Comparison of ENCODE assay signal across 8 cellular contexts in genomic region chr2:177724398-177725287, GRCh38.
DNase-seq lines count a peak whose midpoint lies in the region; ATAC-seq and TF ChIP-seq lines count a peak whose summit lies in the region.

No MANE protein-coding gene starts in this region.

- no peaks in the 10 kb centered on the region for H3K9me3 Mint-ChIP-seq in activated CD8-positive, alpha-beta T cell treated with anti-CD3 and anti-CD28 coated beads, Interleukin-2, amount 10 ng/mL, durations not matched to agents 7 days and 5 days (ENCODE audit: insufficient read depth)
- no peaks in the 10 kb centered on the region for H3K9me3 Mint-ChIP-seq in naive thymus-derived CD4-positive, alpha-beta T cell

- TF ChIP-seq CTCF in esophagus muscularis mucosa (IDR thresholded peaks at IDR 0.05), result peak; percentile 71 to 84 (median 73)
- peak; percentile 46 to 55 for TF ChIP-seq CTCF in tibial artery (IDR thresholded peaks at IDR 0.05)

- DNase-seq in EL (peak; percentile 50), NCI-H345 (lab: John Stamatoyannopoulos, UW) (peak; percentile 49), esophagus muscularis mucosa (ENCODE audit: extremely low spot score) (no peak), tibial artery (peak in 1 of 2 donors; percentile 24)
- peak; percentile 61 for DNase-seq in activated CD8-positive, alpha-beta T cell treated with anti-CD3 and anti-CD28 coated beads, Interleukin-2, amount 10 ng/mL, durations not matched to agents 7 days and 5 days
- peak in 7 of 9 donors; percentile 9 to 37 (median 20) for DNase-seq in naive thymus-derived CD4-positive, alpha-beta T cell

- CTCF ChIA-PET in activated CD8-positive, alpha-beta T cell treated with anti-CD3 and anti-CD28 coated beads, Interleukin-2, amount 10 ng/mL, durations not matched to agents 7 days and 5 days (lab: Charles Lee), result interaction anchor here (0.6 to 2.8 kb wide), 21 partner anchors 9 to 576 kb away, joined by 3 to 13 read pairs (median 4); no protein-coding TSS in a partner anchor
- CTCF ChIA-PET in naive thymus-derived CD4-positive, alpha-beta T cell (lab: Charles Lee), result interaction anchor here (0.6 to 1.0 kb wide), 6 partner anchors 18 to 392 kb away, joined by 3 read pairs; no protein-coding TSS in a partner anchor

- H3K4me1 ChIP-seq in esophagus muscularis mucosa, result peaks cover 0 to 7% (median 0%) of the 10 kb centered on the region in 4 donors
- H3K4me1 ChIP-seq in naive thymus-derived CD4-positive, alpha-beta T cell (ENCODE audit: control insufficient read depth in 2 of 2, insufficient read depth in 2 of 2, low read length in 2 of 2), result no peaks in the 10 kb centered on the region
- no peaks in the 10 kb centered on the region for H3K4me1 ChIP-seq in tibial artery

- H3K27me3 ChIP-seq in esophagus muscularis mucosa, result no peaks in the 10 kb centered on the region
- no peaks in the 10 kb centered on the region for H3K27me3 ChIP-seq in naive thymus-derived CD4-positive, alpha-beta T cell (ENCODE audit: control insufficient read depth in 2 of 2, insufficient read depth in 2 of 2, low read length in 2 of 2)
- H3K27me3 ChIP-seq in tibial artery, result no peaks in the 10 kb centered on the region

- no peak for TF ChIP-seq POLR2A in esophagus muscularis mucosa (IDR thresholded peaks at IDR 0.05; ENCODE audit: low read depth)

- POLR2A ChIA-PET in activated CD8-positive, alpha-beta T cell treated with anti-CD3 and anti-CD28 coated beads, Interleukin-2, amount 10 ng/mL, durations not matched to agents 7 days and 5 days (lab: Charles Lee), result no interaction called here
- POLR2A ChIA-PET in naive thymus-derived CD4-positive, alpha-beta T cell (lab: Charles Lee), result no interaction called here

- WGBS in esophagus muscularis mucosa, result 39% methylated on average over 10 of the region's 10 CpGs

- H3K9me3 ChIP-seq in esophagus muscularis mucosa (no peaks in the 10 kb centered on the region), tibial artery (no peaks in the 10 kb centered on the region)
- no peaks in the 10 kb centered on the region for H3K9me3 ChIP-seq in naive thymus-derived CD4-positive, alpha-beta T cell (ENCODE audit: control insufficient read depth in 2 of 3, low read length in 3 of 3)

- intact Hi-C loops in esophagus muscularis mucosa (cut with DNase I) (loop anchor here (5.0 to 10.0 kb wide), 3 partner anchors 230 to 557 kb away; no protein-coding TSS in a partner anchor), tibial artery (cut with DNase I; ENCODE audit: low total_unique reads) (no loop called here)
- intact Hi-C loops in naive thymus-derived CD4-positive, alpha-beta T cell (cut with micrococcal nuclease), result loop anchor here (1.0 to 10.0 kb wide), 7 partner anchors 230 to 560 kb away; no protein-coding TSS in a partner anchor

- H3K36me3 ChIP-seq in esophagus muscularis mucosa (no peaks in the 10 kb centered on the region), tibial artery (no peaks in the 10 kb centered on the region)
- no peaks in the 10 kb centered on the region for H3K36me3 ChIP-seq in naive thymus-derived CD4-positive, alpha-beta T cell (ENCODE audit: control insufficient read depth in 2 of 3, insufficient read depth in 3 of 3, low read length in 3 of 3)

- peaks cover 27% of the 10 kb centered on the region for H3K27me3 Mint-ChIP-seq in activated CD8-positive, alpha-beta T cell treated with anti-CD3 and anti-CD28 coated beads, Interleukin-2, amount 10 ng/mL, durations not matched to agents 7 days and 5 days (ENCODE audit: low read depth)
- peaks cover 11 to 33% (median 14%) of the 10 kb centered on the region in 5 donors for H3K27me3 Mint-ChIP-seq in naive thymus-derived CD4-positive, alpha-beta T cell

- no peak for TF ChIP-seq EP300 in esophagus muscularis mucosa (IDR thresholded peaks at IDR 0.05)

- ATAC-seq in HG02884 (IDR thresholded peaks at IDR 0.05; ENCODE audit: unreplicated experiment) (peak; percentile 63), GM21737 (IDR thresholded peaks at IDR 0.05; ENCODE audit: unreplicated experiment) (no peak)
- peak; percentile 74 for ATAC-seq in activated CD8-positive, alpha-beta T cell treated with anti-CD3 and anti-CD28 coated beads, Interleukin-2, amount 10 ng/mL, durations not matched to agents 7 days and 5 days
- ATAC-seq in naive thymus-derived CD4-positive, alpha-beta T cell, result peak; percentile 55

- H3K4me3 ChIP-seq in esophagus muscularis mucosa, result no peak overlapping the region
- H3K4me3 ChIP-seq in naive thymus-derived CD4-positive, alpha-beta T cell (ENCODE audit: low read length), result no peak overlapping the region
- no peak overlapping the region for H3K4me3 ChIP-seq in tibial artery

- H3K27ac ChIP-seq in esophagus muscularis mucosa (replicated peaks in 1 of 4) (no peak overlapping the region), tibial artery (no peak overlapping the region)
- no peak overlapping the region for H3K27ac ChIP-seq in naive thymus-derived CD4-positive, alpha-beta T cell (ENCODE audit: low read depth, low read length)

- H3K36me3 Mint-ChIP-seq in activated CD8-positive, alpha-beta T cell treated with anti-CD3 and anti-CD28 coated beads, Interleukin-2, amount 10 ng/mL, durations not matched to agents 7 days and 5 days (ENCODE audit: low read depth), result no peaks in the 10 kb centered on the region
- H3K36me3 Mint-ChIP-seq in naive thymus-derived CD4-positive, alpha-beta T cell, result no peaks in the 10 kb centered on the region

- no peaks in the 10 kb centered on the region for H3K4me1 Mint-ChIP-seq in activated CD8-positive, alpha-beta T cell treated with anti-CD3 and anti-CD28 coated beads, Interleukin-2, amount 10 ng/mL, durations not matched to agents 7 days and 5 days (ENCODE audit: low read depth)
- peaks cover 0 to 2% (median 0%) of the 10 kb centered on the region in 7 donors for H3K4me1 Mint-ChIP-seq in naive thymus-derived CD4-positive, alpha-beta T cell

- H3K27ac Mint-ChIP-seq in activated CD8-positive, alpha-beta T cell treated with anti-CD3 and anti-CD28 coated beads, Interleukin-2, amount 10 ng/mL, durations not matched to agents 7 days and 5 days, result no peak overlapping the region
- no peak overlapping the region for H3K27ac Mint-ChIP-seq in naive thymus-derived CD4-positive, alpha-beta T cell

- no peak overlapping the region for H3K4me3 Mint-ChIP-seq in activated CD8-positive, alpha-beta T cell treated with anti-CD3 and anti-CD28 coated beads, Interleukin-2, amount 10 ng/mL, durations not matched to agents 7 days and 5 days
- H3K4me3 Mint-ChIP-seq in naive thymus-derived CD4-positive, alpha-beta T cell, result no peak overlapping the region
